ENCODE assay signal across 23 cellular contexts in genomic region chr2:207747653-207748560, GRCh38.
"Had no signal": no experiment of that assay in that cellular context is flagged by ENCODE, and none has a peak within 500 bp of the region (broad histone marks: within the 10 kb centered on the region; RNA-seq: fewer than 3 reads in every experiment).

No MANE protein-coding gene starts in this region.

- ATAC-seq: activated CD4-positive, CD25-positive, alpha-beta regulatory T cell treated with anti-CD3 and anti-CD28 coated beads, Interleukin-2, amount 50 U/mL, for 24 hours; esophagus mucosa had no signal

- H3K4me1 Mint-ChIP-seq: nephron had no signal

- H3K9me3 Mint-ChIP-seq: activated naive CD4-positive, alpha-beta T cell treated with anti-CD3 and anti-CD28 coated beads, Interleukin-2, amount 50 U/mL, for 72 hours; activated T-cell treated with anti-CD3 and anti-CD28 coated beads, Interleukin-2, amount 50 U/mL, for 24 hours; nephron; stimulated activated naive CD8-positive, alpha-beta T cell treated with anti-CD3 and anti-CD28 coated beads, Interleukin-15, Interleukin-2, amounts not matched to agents 100 ng/mL and 50 ng/mL, for 24 hours had no signal

- FAIRE-seq: bronchial epithelial cell, endometrium, keratinocyte, TTC549 had no signal

- H3K4me1 ChIP-seq: left ventricle myocardium inferior, vagina had no signal

- DNase-seq: activated CD4-positive, alpha-beta T cell treated with anti-CD3 and anti-CD28 coated beads, Interleukin-2, amount 50 U/mL, for 48 hours; activated CD8-positive, alpha-beta memory T cell treated with anti-CD3 and anti-CD28 coated beads, Interleukin-2, amount 10 ng/mL, durations not matched to agents 7 days and 5 days; activated effector memory CD4-positive, alpha-beta T cell treated with anti-CD3 and anti-CD28 coated beads, Interleukin-2, amount 50 U/mL, for 16 hours; activated T-cell treated with anti-CD3 and anti-CD28 coated beads, Interleukin-2, amount 50 U/mL, for 24 hours; anterior cingulate cortex; dorsolateral prefrontal cortex; foreskin fibroblast; glutamatergic neuron; left ventricle myocardium inferior; mesendoderm; stimulated activated CD4-positive, alpha-beta T cell treated with anti-CD3 and anti-CD28 coated beads, Interleukin-4, amount 100 ng/mL, for 1 hour; stimulated activated CD8-positive, alpha-beta memory T cell treated with anti-CD3 and anti-CD28 coated beads, Interleukin-4, amount 100 ng/mL, for 48 hours; T-helper 2 cell had no signal

- H3K9me3 ChIP-seq: left ventricle myocardium inferior, vagina had no signal

- H3K27me3 ChIP-seq: dorsolateral prefrontal cortex, vagina had no signal

- H3K27ac ChIP-seq: left ventricle myocardium inferior, vagina had no signal

- H3K27ac Mint-ChIP-seq: activated CD8-positive, alpha-beta memory T cell treated with anti-CD3 and anti-CD28 coated beads, Interleukin-2, amount 10 ng/mL, durations not matched to agents 7 days and 5 days; activated T-cell treated with anti-CD3 and anti-CD28 coated beads, Interleukin-2, amount 50 U/mL, for 24 hours; nephron; stimulated activated naive CD8-positive, alpha-beta T cell treated with anti-CD3 and anti-CD28 coated beads, Interleukin-15, Interleukin-2, amounts not matched to agents 100 ng/mL and 50 ng/mL, for 24 hours had no signal

- H3K36me3 Mint-ChIP-seq: activated CD8-positive, alpha-beta memory T cell treated with anti-CD3 and anti-CD28 coated beads, Interleukin-2, amount 10 ng/mL, durations not matched to agents 7 days and 5 days; activated naive CD4-positive, alpha-beta T cell treated with anti-CD3 and anti-CD28 coated beads, Interleukin-2, amount 50 U/mL, for 72 hours had no signal

- H3K4me3 Mint-ChIP-seq: activated CD8-positive, alpha-beta memory T cell treated with anti-CD3 and anti-CD28 coated beads, Interleukin-2, amount 10 ng/mL, durations not matched to agents 7 days and 5 days; activated T-cell treated with anti-CD3 and anti-CD28 coated beads, Interleukin-2, amount 50 U/mL, for 24 hours; nephron; stimulated activated naive CD8-positive, alpha-beta T cell treated with anti-CD3 and anti-CD28 coated beads, Interleukin-15, Interleukin-2, amounts not matched to agents 100 ng/mL and 50 ng/mL, for 24 hours had no signal

- H3K27me3 Mint-ChIP-seq: activated CD8-positive, alpha-beta memory T cell treated with anti-CD3 and anti-CD28 coated beads, Interleukin-2, amount 10 ng/mL, durations not matched to agents 7 days and 5 days; activated T-cell treated with anti-CD3 and anti-CD28 coated beads, Interleukin-2, amount 50 U/mL, for 24 hours; stimulated activated naive CD8-positive, alpha-beta T cell treated with anti-CD3 and anti-CD28 coated beads, Interleukin-15, Interleukin-2, amounts not matched to agents 100 ng/mL and 50 ng/mL, for 24 hours had no signal

- H3K4me3 ChIP-seq: dorsolateral prefrontal cortex, left ventricle myocardium inferior, vagina had no signal
